ENCODE assay signal across 8 cellular contexts in genomic region chr3:127015282-127016042, GRCh38. TPM values are rescaled to one million over a fixed set of nuclear protein-coding genes. Genes with fewer than 3 reads are reported as not detected.
A peak's percentile ranks its signal among the peaks of the same experiment; 100 is the strongest.
DNase-seq lines count a peak whose midpoint lies in the region; ATAC-seq and TF ChIP-seq lines count a peak whose summit lies in the region.

No MANE protein-coding gene starts in this region.

- no peaks in the 10 kb centered on the region for H3K79me2 ChIP-seq in MM.1S (ENCODE audit: low read length)

- H3K79me1 ChIP-seq in neuronal stem cell (ENCODE audit: low read depth, low read length), result peaks cover 26% of the 10 kb centered on the region

- no peak overlapping the region for H2AFZ ChIP-seq in neuronal stem cell (ENCODE audit: low read length)
- no peak overlapping the region for H2AFZ ChIP-seq in MM.1S (ENCODE audit: low read length)

- no peak overlapping the region for H3K14ac ChIP-seq in neuronal stem cell (ENCODE audit: low read length)

- H3K9me3 ChIP-seq in NT2/D1 (ENCODE audit: insufficient read depth, low read length), result no peaks in the 10 kb centered on the region
- H3K9me3 ChIP-seq in neuronal stem cell (replicated peaks in 1 of 2; ENCODE audit: control insufficient read depth in 2 of 2, insufficient read depth in 1 of 2, low read depth in 1 of 2, low read length in 2 of 2), result no peaks in the 10 kb centered on the region
- no peaks in the 10 kb centered on the region for H3K9me3 ChIP-seq in spleen
- H3K9me3 ChIP-seq in MM.1S (replicated peaks; ENCODE audit: insufficient read depth, low read length), result no peaks in the 10 kb centered on the region

- H4K8ac ChIP-seq in neuronal stem cell (ENCODE audit: low read depth, low read length), result peak overlapping the region; percentile 4

- H3K4me3 ChIP-seq in NT2/D1 (ENCODE audit: insufficient read length, low read depth) (no peak overlapping the region), neuronal stem cell (ENCODE audit: low read length in 2 of 2) (no peak overlapping the region), spleen (no peak overlapping the region), MM.1S (ENCODE audit: low read length) (no peak overlapping the region)

- intact Hi-C loops in spleen (cut with DNase I; ENCODE audit: low total_unique reads), result no loop called here

- H3F3A ChIP-seq in MM.1S (ENCODE audit: insufficient read depth, low read length), result no peaks in the 10 kb centered on the region

- TF ChIP-seq CTCF in spleen (IDR thresholded peaks at IDR 0.05 in 8 of 11, conservative IDR thresholded peaks at IDR 0.05 in 3 of 11) (no peak), MM.1S (IDR thresholded peaks at IDR 0.05; ENCODE audit: low read length) (no peak)

- DNase-seq in NT2/D1 (ENCODE audit: low read depth, low spot score) (peak; percentile 9), neuronal stem cell (ENCODE audit: low spot score) (peak; percentile 23), spleen (no peak), MM.1S (no peak), foreskin melanocyte (no peak), mucosa of gallbladder (ENCODE audit: low spot score) (no peak)

- H4K20me1 ChIP-seq in MM.1S (ENCODE audit: insufficient read depth, low read length), result no peaks in the 10 kb centered on the region

- H3K4me2 ChIP-seq in neuronal stem cell (ENCODE audit: insufficient read depth, low read length, poor library complexity, severe bottlenecking) (no peak overlapping the region), MM.1S (ENCODE audit: low read depth, low read length) (no peak overlapping the region)

- H3K9ac ChIP-seq in NT2/D1 (ENCODE audit: insufficient read length, low read depth) (no peak overlapping the region), neuronal stem cell (ENCODE audit: low read depth, low read length, poor library complexity) (peak overlapping the region; percentile 60), MM.1S (ENCODE audit: low read length) (no peak overlapping the region)

- H2AK5ac ChIP-seq in neuronal stem cell (ENCODE audit: low read depth, low read length), result no peak overlapping the region

- no peak for TF ChIP-seq POLR2A in spleen (IDR thresholded peaks at IDR 0.05)

- H3K4me1 ChIP-seq in NT2/D1 (ENCODE audit: insufficient read depth, insufficient read length), result peaks cover 6% of the 10 kb centered on the region
- H3K4me1 ChIP-seq in neuronal stem cell (ENCODE audit: control insufficient read depth in 2 of 2, insufficient read depth in 1 of 2, low read depth in 1 of 2, low read length in 2 of 2), result peaks cover 8 to 10% of the 10 kb centered on the region in 2 donors
- no peaks in the 10 kb centered on the region for H3K4me1 ChIP-seq in spleen
- no peaks in the 10 kb centered on the region for H3K4me1 ChIP-seq in MM.1S (ENCODE audit: low read length)

- H4K91ac ChIP-seq in neuronal stem cell (ENCODE audit: low read depth, low read length, poor library complexity), result no peak overlapping the region

- H3K27me3 ChIP-seq in NT2/D1 (ENCODE audit: insufficient read depth, insufficient read length) (no peaks in the 10 kb centered on the region), neuronal stem cell (ENCODE audit: control insufficient read depth in 3 of 3, insufficient read depth in 3 of 3, low read depth in 1 of 3, low read length in 3 of 3) (no peaks in the 10 kb centered on the region), spleen (replicated peaks in 1 of 7) (no peaks in the 10 kb centered on the region), MM.1S (replicated peaks; ENCODE audit: insufficient read depth, low read length) (no peaks in the 10 kb centered on the region)

- peak overlapping the region; percentile 55 for H3K23ac ChIP-seq in neuronal stem cell (ENCODE audit: low read depth, low read length, poor library complexity)

- whole genome bisulfite sequencing in neuronal stem cell (ENCODE audit: extremely low coverage in 2 of 2, insufficient read length in 2 of 2, insufficient replicate concordance in 1 of 2), 2 donors, result no CpG with 5 or more reads among the region's 17 CpGs
- WGBS in spleen, 5 donors, result 77 to 86% (median 85%) methylated on average over 11 to 17 of the region's 17 CpGs

- H2BK5ac ChIP-seq in neuronal stem cell (ENCODE audit: low read length), result no peak overlapping the region

- H2BK12ac ChIP-seq in neuronal stem cell (ENCODE audit: low read length), result no peak overlapping the region

- H3K36me3 ChIP-seq in NT2/D1 (ENCODE audit: insufficient read depth, insufficient read length, low read length), result peaks cover 98% of the 10 kb centered on the region
- peaks cover 74 to 97% of the 10 kb centered on the region in 2 donors for H3K36me3 ChIP-seq in neuronal stem cell (replicated peaks in 1 of 2; ENCODE audit: control insufficient read depth in 2 of 2, insufficient read depth in 2 of 2, low read length in 2 of 2)
- peaks cover 0 to 96% (median 64%) of the 10 kb centered on the region in 6 donors for H3K36me3 ChIP-seq in spleen
- no peaks in the 10 kb centered on the region for H3K36me3 ChIP-seq in MM.1S (replicated peaks; ENCODE audit: insufficient read depth, low read length)

- no peaks in the 10 kb centered on the region for H3K9me2 ChIP-seq in MM.1S (replicated peaks; ENCODE audit: insufficient read depth, low read length)

- H2BK120ac ChIP-seq in neuronal stem cell (ENCODE audit: low read depth, low read length), result no peak overlapping the region

- H3K18ac ChIP-seq in neuronal stem cell (ENCODE audit: low read length), result peak overlapping the region; percentile 83

- no peak overlapping the region for H2BK15ac ChIP-seq in neuronal stem cell (ENCODE audit: low read length)

- H3K27ac ChIP-seq in neuronal stem cell (replicated peaks; ENCODE audit: low read length), result no peak overlapping the region
- no peak overlapping the region for H3K27ac ChIP-seq in spleen
- no peak overlapping the region for H3K27ac ChIP-seq in MM.1S (ENCODE audit: low read length)

- no peak overlapping the region for H3K4ac ChIP-seq in neuronal stem cell (ENCODE audit: low read length)

- ATAC-seq in GM19025 (IDR thresholded peaks at IDR 0.05; ENCODE audit: low read depth, unreplicated experiment) (peak; percentile 77), HG02870 (IDR thresholded peaks at IDR 0.05; ENCODE audit: unreplicated experiment) (peak; percentile 62)

RNA-seq across cellular contexts. Expression of gene PLXNA1, which starts 32.5 kb away (rescaled TPM):
- polyA plus RNA-seq in neuronal stem cell (2013, experiment 1 of 2), result 31.7 TPM
- 32.1 TPM for polyA plus RNA-seq in neuronal stem cell (2013, experiment 2 of 2)
- total RNA-seq in spleen (10 to 100 TPM; 27.8 to 47.6 (median 41.4) TPM), mucosa of gallbladder (41.5 TPM)
- polyA plus RNA-seq in spleen, result 10 to 100 TPM in 1 of 3 donors, 1 to 10 TPM in 2; 3.7 to 11.9 (median 3.8) TPM

Comparison
In these comparisons a context has a peak if more than half of its experiments do, and no peak if none do; other contexts are left out.
1. DNase-seq: peak in NT2/D1 (single experiment) and neuronal stem cell (single experiment); none in spleen (single experiment), MM.1S (single experiment), foreskin melanocyte (single experiment) and mucosa of gallbladder (single experiment).